11 cellular contexts compared by ENCODE assay signal in the genomic region with DNA sequence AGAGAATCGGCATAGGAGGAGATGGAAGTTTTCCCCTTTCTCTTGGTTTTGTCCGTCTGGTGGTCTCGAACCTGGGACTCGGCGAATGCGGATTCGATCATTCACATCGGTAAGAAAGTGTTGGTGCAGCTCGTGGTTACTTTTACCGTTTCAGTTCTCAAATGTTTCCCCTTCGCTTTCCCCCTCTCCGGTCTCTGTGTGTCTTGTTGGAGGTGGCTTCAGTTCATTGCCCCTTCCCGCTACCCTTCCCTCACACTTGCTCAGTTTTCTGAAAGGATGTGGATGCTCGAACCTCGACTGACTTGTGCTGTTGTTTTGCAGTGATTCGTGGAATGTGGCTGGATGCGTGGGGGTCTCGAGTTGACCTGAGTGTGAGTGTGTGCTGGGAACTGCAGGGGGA.
DNase-seq lines count a peak whose midpoint lies in the region; ATAC-seq lines count a peak whose summit lies in the region.
"Had no signal": no experiment of that assay in that cellular context is flagged by ENCODE, and none has a peak within 500 bp of the region (broad histone marks: within the 10 kb centered on the region; RNA-seq: fewer than 3 reads in every experiment).

No MANE protein-coding gene starts in this region.

- peak overlapping the region; percentile 97 for H3K4me3 ChIP-seq in iPS-20b (ENCODE audit: low read length)

- peak; percentile 44 to 56 for DNase-seq in NCI-H446 (lab: John Stamatoyannopoulos, UW)
- no peak for DNase-seq in NCI-H446 treated with DMSO at 0.1 percent for 48 hours (lab: John Stamatoyannopoulos, UW)
- DNase-seq in amniotic epithelial cell (ENCODE audit: low read depth), result peak; percentile 6
- peak in 23 of 49 donors; percentile 1 to 56 (median 18) for DNase-seq in substantia nigra (lab: John Stamatoyannopoulos, UW)
- no peak for DNase-seq in AG08395 (ENCODE audit: low spot score)
- no peak for DNase-seq in activated CD8-positive, alpha-beta memory T cell treated with anti-CD3 and anti-CD28 coated beads, Interleukin-2, amount 50 U/mL, for 4 hours

- peaks cover 27% of the 10 kb centered on the region for H3K4me1 ChIP-seq in iPS-20b (ENCODE audit: insufficient read depth, low read length)

- no peaks in the 10 kb centered on the region for H3K9me3 ChIP-seq in iPS-20b (ENCODE audit: insufficient read depth, low read depth, low read length)
- H3K9me3 ChIP-seq: lower lobe of right lung, SJSA1 had no signal

- no peak overlapping the region for H3K27ac ChIP-seq in iPS-20b (ENCODE audit: low read length)
- peak overlapping the region; percentile 87 for H3K27ac ChIP-seq in substantia nigra (ENCODE audit: low read depth, low read length, poor library complexity, severe bottlenecking)
- H3K27ac ChIP-seq: HL-60, lower lobe of right lung, SJSA1 had no signal

- no peaks in the 10 kb centered on the region for H3K36me3 ChIP-seq in iPS-20b (ENCODE audit: insufficient read depth, low read depth, low read length)
- H3K36me3 ChIP-seq: lower lobe of right lung, SJSA1 had no signal

- no peak for ATAC-seq in HG03097 (IDR thresholded peaks at IDR 0.05; ENCODE audit: low FRiP score, unreplicated experiment)

- no peaks in the 10 kb centered on the region for H3K27me3 ChIP-seq in iPS-20b (ENCODE audit: insufficient read depth, low read length)

- peak overlapping the region; percentile 57; the same call in 1 of the 2 replicates for H3K9ac ChIP-seq in iPS-20b (ENCODE audit: low read depth, low read length)

Comparison
In these comparisons a context has a peak if more than half of its experiments do, and no peak if none do; other contexts are left out.
1. DNase-seq: peak in NCI-H446 (2 of 2) and amniotic epithelial cell (single experiment); none in NCI-H446 treated with DMSO at 0.1 percent for 48 hours (single experiment), AG08395 (single experiment) and activated CD8-positive, alpha-beta memory T cell treated with anti-CD3 and anti-CD28 coated beads, Interleukin-2, amount 50 U/mL, for 4 hours (single experiment).